ENCODE assay signal across 25 cellular contexts in genomic region chr12:67969134-67969782, GRCh38. TPM values are rescaled to one million over a fixed set of nuclear protein-coding genes. Genes with fewer than 3 reads are reported as not detected.
"Had no signal": no experiment of that assay in that cellular context is flagged by ENCODE, and none has a peak within 500 bp of the region (broad histone marks: within the 10 kb centered on the region; RNA-seq: fewer than 3 reads in every experiment).

No MANE protein-coding gene starts in this region.

- H3K27ac ChIP-seq: adrenal gland, dorsolateral prefrontal cortex, epithelial cell of prostate, gastrocnemius medialis, ovary, psoas muscle, testis, WERI-Rb-1 had no signal

- ATAC-seq: activated naive CD4-positive, alpha-beta T cell treated with anti-CD3 and anti-CD28 coated beads, Interleukin-2, amount 50 U/mL, for 72 hours; gastrocnemius medialis; mucosa of descending colon; naive thymus-derived CD8-positive, alpha-beta T cell; sciatic nerve; stimulated activated memory B cell treated with anti-CD40 and anti-IgM and Interleukin-4, amounts not matched to agents 10 μg/mL and 1 μg/mL and 100 μg/mL, for 72 hours; T-helper 17 cell had no signal

- H3K36me3 ChIP-seq: adrenal gland, gastrocnemius medialis, ovary, WERI-Rb-1 had no signal

- H3K36me3 Mint-ChIP-seq: activated naive CD4-positive, alpha-beta T cell treated with anti-CD3 and anti-CD28 coated beads, Interleukin-2, amount 50 U/mL, for 72 hours; memory B cell; naive thymus-derived CD8-positive, alpha-beta T cell; stimulated activated memory B cell treated with anti-CD40 and anti-IgM and Interleukin-4, amounts not matched to agents 10 μg/mL and 1 μg/mL and 100 μg/mL, for 72 hours; type B pancreatic cell had no signal

- H3K27me3 ChIP-seq: adrenal gland, gastrocnemius medialis, ovary, testis had no signal

- DNase-seq: activated CD4-positive, alpha-beta T cell treated with anti-CD3 and anti-CD28 coated beads for 1 hour; activated CD4-positive, alpha-beta T cell treated with anti-CD3 and anti-CD28 coated beads, Interleukin-2, amount 50 U/mL, for 48 hours; activated gamma-delta T cell treated with Interleukin-2 at 50 U/mL for 16 hours; adrenal gland; dorsolateral prefrontal cortex; endodermal cell; gastrocnemius medialis; head of caudate nucleus; mucosa of descending colon; naive thymus-derived CD8-positive, alpha-beta T cell; ovary; psoas muscle; stimulated activated CD4-positive, alpha-beta T cell treated with anti-CD3 and anti-CD28 coated beads, Interleukin-4, amount 100 ng/mL, for 4 hours; T-helper 17 cell; testis; WERI-Rb-1 had no signal

- H3K27ac Mint-ChIP-seq: activated naive CD4-positive, alpha-beta T cell treated with anti-CD3 and anti-CD28 coated beads, Interleukin-2, amount 50 U/mL, for 72 hours; activated T-helper 1 cell treated with anti-CD3 and anti-CD28 coated beads, Interleukin-12 subunit alpha, Interleukin-12 subunit beta, Interleukin-2, Interleukin-4 antibody, amounts not matched to agents 30 ng/mL and 10 ng/mL and 1 ng/mL, durations not matched to agents 14 hours and 24 hours and 36 hours; endodermal cell; memory B cell; stimulated activated memory B cell treated with anti-CD40 and anti-IgM and Interleukin-4, amounts not matched to agents 10 μg/mL and 1 μg/mL and 100 μg/mL, for 72 hours; T-helper 17 cell; type B pancreatic cell had no signal

- H3K4me1 ChIP-seq: adrenal gland, gastrocnemius medialis, psoas muscle, testis had no signal

- H3K9me3 ChIP-seq: adrenal gland, gastrocnemius medialis, mucosa of descending colon, ovary, psoas muscle, testis had no signal

- H3K9me3 Mint-ChIP-seq: endodermal cell; memory B cell; stimulated activated memory B cell treated with anti-CD40 and anti-IgM and Interleukin-4, amounts not matched to agents 10 μg/mL and 1 μg/mL and 100 μg/mL, for 72 hours; type B pancreatic cell had no signal

- H3K27me3 Mint-ChIP-seq: memory B cell; stimulated activated memory B cell treated with anti-CD40 and anti-IgM and Interleukin-4, amounts not matched to agents 10 μg/mL and 1 μg/mL and 100 μg/mL, for 72 hours had no signal

- H3K4me3 ChIP-seq: adrenal gland, dorsolateral prefrontal cortex, gastrocnemius medialis, mucosa of descending colon, ovary, psoas muscle, testis had no signal

- H3K4me3 Mint-ChIP-seq: activated T-helper 1 cell treated with anti-CD3 and anti-CD28 coated beads, Interleukin-12 subunit alpha, Interleukin-12 subunit beta, Interleukin-2, Interleukin-4 antibody, amounts not matched to agents 30 ng/mL and 10 ng/mL and 1 ng/mL, durations not matched to agents 14 hours and 24 hours and 36 hours; endodermal cell; memory B cell; naive thymus-derived CD8-positive, alpha-beta T cell; stimulated activated memory B cell treated with anti-CD40 and anti-IgM and Interleukin-4, amounts not matched to agents 10 μg/mL and 1 μg/mL and 100 μg/mL, for 72 hours; T-helper 17 cell; type B pancreatic cell had no signal

RNA-seq across cellular contexts. Expression of gene IFNG-AS1, which starts 20.0 kb away (rescaled TPM):
- total RNA-seq: endodermal cell, fibroblast of lung, gastrocnemius medialis, kidney epithelial cell, ovary had no signal
- polyA plus RNA-seq: adrenal gland, fibroblast of lung, ovary had no signal
